In genomic region chr7:7707756-7708310, GRCh38 we compare ENCODE assay signal across 16 cellular contexts. TPM values are rescaled to one million over a fixed set of nuclear protein-coding genes. Genes with fewer than 3 reads are reported as not detected.
DNase-seq lines count a peak whose midpoint lies in the region; ATAC-seq, FAIRE-seq and TF ChIP-seq lines count a peak whose summit lies in the region.
"Had no signal": no experiment of that assay in that cellular context is flagged by ENCODE, and none has a peak within 500 bp of the region (broad histone marks: within the 10 kb centered on the region; RNA-seq: fewer than 3 reads in every experiment).

No MANE protein-coding gene starts in this region.

- DNase-seq in EL: peak; percentile 34
- DNase-seq in NCI-H1694 treated with DMSO at 0.1 percent for 48 hours (lab: John Stamatoyannopoulos, UW): peak; percentile 70
- DNase-seq in bronchial epithelial cell (ENCODE audit: low read depth): peak; percentile 58
- DNase-seq in mesendoderm: peak; percentile 88
- DNase-seq in NCI-H2171 (lab: John Stamatoyannopoulos, UW): no peak
- no peak for DNase-seq in central memory CD4-positive, alpha-beta T cell
- no peak for DNase-seq in NCI-H2227 treated with DMSO at 0.1 percent for 48 hours (lab: John Stamatoyannopoulos, UW)
- DNase-seq: activated CD4-positive, alpha-beta memory T cell treated with anti-CD3 and anti-CD28 coated beads, Interleukin-2, amount 10 ng/mL, durations not matched to agents 7 days and 5 days; activated naive CD4-positive, alpha-beta T cell treated with Interleukin-2 at 50 U/mL for 16 hours; BE2C; colonic mucosa; posterior cingulate gyrus; stimulated activated naive B cell treated with anti-CD40 and anti-IgM and Interleukin-4, amounts not matched to agents 10 μg/mL and 1 μg/mL and 100 μg/mL, for 72 hours; T-helper 17 cell had no signal

- H3K79me2 ChIP-seq in mesendoderm (ENCODE audit: control insufficient read depth, insufficient read depth, low read length): no peaks in the 10 kb centered on the region

- no peak overlapping the region for H2BK15ac ChIP-seq in mesendoderm (replicated peaks; ENCODE audit: low read depth)

- WGBS in mesendoderm (ENCODE audit: extremely low coverage, insufficient coverage, low lambda C conversion rate): no CpG with 5 or more reads among the region's 5 CpGs

- H3K18ac ChIP-seq in mesendoderm (ENCODE audit: low read length): peak overlapping the region; percentile 51

- H3K27ac ChIP-seq in mesendoderm (ENCODE audit: low read depth, low read length): peak overlapping the region; percentile 66
- H3K27ac ChIP-seq: colonic mucosa, foreskin keratinocyte had no signal

- no peak overlapping the region for H3K4me2 ChIP-seq in mesendoderm (ENCODE audit: low read length)

- H3K36me3 ChIP-seq in bronchial epithelial cell (ENCODE audit: control insufficient read depth, insufficient read depth, low read length) (no peaks in the 10 kb centered on the region), mesendoderm (ENCODE audit: control insufficient read depth, insufficient read depth, low read length) (no peaks in the 10 kb centered on the region)
- H3K36me3 ChIP-seq: BE2C, colonic mucosa had no signal

- H3K4ac ChIP-seq in mesendoderm (ENCODE audit: low read depth, low read length): no peak overlapping the region

- no peak for ATAC-seq in HG03439 (IDR thresholded peaks at IDR 0.05; ENCODE audit: unreplicated experiment)
- ATAC-seq: foreskin keratinocyte; stimulated activated naive B cell treated with anti-CD40 and anti-IgM and Interleukin-4, amounts not matched to agents 10 μg/mL and 1 μg/mL and 100 μg/mL, for 72 hours; T-helper 17 cell had no signal

- no peak for FAIRE-seq in bronchial epithelial cell (lab: Jason Lieb, UNC)

- H3K79me1 ChIP-seq in mesendoderm (ENCODE audit: low read length): no peaks in the 10 kb centered on the region

- TF ChIP-seq CTCF in bronchial epithelial cell (IDR thresholded peaks at IDR 0.05; ENCODE audit: insufficient read depth, low read length, severe bottlenecking): no peak

- no peak overlapping the region for H4K5ac ChIP-seq in mesendoderm (ENCODE audit: low read length)

- H2BK120ac ChIP-seq in mesendoderm (ENCODE audit: low read depth, low read length): no peak overlapping the region

- peaks cover 4% of the 10 kb centered on the region for H3K4me1 ChIP-seq in mesendoderm (ENCODE audit: control insufficient read depth, low read depth, low read length)
- H3K4me1 ChIP-seq: BE2C, colonic mucosa had no signal

- no peak overlapping the region for H2BK5ac ChIP-seq in mesendoderm (ENCODE audit: low read length)

- H4K8ac ChIP-seq in mesendoderm (ENCODE audit: low read depth, low read length): no peak overlapping the region

- H2AK5ac ChIP-seq in mesendoderm (ENCODE audit: low read length): no peak overlapping the region

- H3K4me3 ChIP-seq in bronchial epithelial cell (ENCODE audit: low read depth, low read length) (no peak overlapping the region), mesendoderm (ENCODE audit: low read length) (no peak overlapping the region)
- H3K4me3 ChIP-seq: colonic mucosa had no signal

- H3K9ac ChIP-seq in mesendoderm (ENCODE audit: low read length): no peak overlapping the region

- H3K56ac ChIP-seq in mesendoderm (ENCODE audit: low read length): no peak overlapping the region

- H3K27me3 ChIP-seq in bronchial epithelial cell (ENCODE audit: control insufficient read depth, insufficient read depth, low read length): no peaks in the 10 kb centered on the region
- H3K27me3 ChIP-seq in mesendoderm (ENCODE audit: insufficient read depth, low read length, poor library complexity): no peaks in the 10 kb centered on the region
- H3K27me3 ChIP-seq: BE2C, colonic mucosa, foreskin keratinocyte had no signal

- no peak overlapping the region for H3K23ac ChIP-seq in mesendoderm (ENCODE audit: low read length)

RNA-seq across cellular contexts. Expression of gene RPA3, which starts 10.6 kb away (rescaled TPM):
- total RNA-seq in bronchial epithelial cell: 18.2 and 18.7 TPM in 2 replicates
- polyA plus RNA-seq in mesendoderm (2013, experiment 1 of 2): 105 TPM
- 110 TPM for polyA plus RNA-seq in mesendoderm (2013, experiment 2 of 2)

Comparison
In these comparisons a context has a peak if more than half of its experiments do, and no peak if none do; other contexts are left out.
1. DNase-seq: peak in EL (single experiment), NCI-H1694 treated with DMSO at 0.1 percent for 48 hours (single experiment), bronchial epithelial cell (single experiment) and mesendoderm (single experiment); none in NCI-H2171 (single experiment), central memory CD4-positive, alpha-beta T cell (single experiment) and NCI-H2227 treated with DMSO at 0.1 percent for 48 hours (single experiment).